24 cellular contexts compared by ENCODE assay signal in the genomic region with DNA sequence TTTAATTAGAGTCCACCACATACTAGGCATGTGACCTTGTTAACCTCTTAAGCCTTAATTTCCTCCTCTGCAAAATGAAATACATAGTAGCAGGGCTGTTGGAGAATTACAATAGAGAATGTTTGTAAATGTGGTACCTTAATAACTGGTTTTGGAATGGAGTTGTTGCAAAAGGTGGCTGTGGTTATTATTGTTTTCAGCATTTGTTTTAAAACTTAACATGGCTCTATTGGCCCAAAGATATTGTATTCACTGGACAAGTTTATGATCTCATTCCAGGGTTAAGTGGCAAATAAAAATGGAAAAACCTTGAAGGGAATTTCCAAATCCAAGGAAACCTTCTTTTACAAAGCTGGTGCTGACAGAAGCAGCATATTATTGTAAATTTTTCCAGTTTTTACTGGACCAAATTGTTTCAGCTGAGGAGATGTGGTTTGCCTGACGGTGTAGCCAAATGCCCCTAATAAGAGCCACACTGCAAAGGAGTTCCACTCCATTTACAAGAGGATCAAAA. TPM values are rescaled to one million over a fixed set of nuclear protein-coding genes. Genes with fewer than 3 reads are reported as not detected.
DNase-seq lines count a peak whose midpoint lies in the region; ATAC-seq and TF ChIP-seq lines count a peak whose summit lies in the region.
"Had no signal": no experiment of that assay in that cellular context is flagged by ENCODE, and none has a peak within 500 bp of the region (broad histone marks: within the 10 kb centered on the region; RNA-seq: fewer than 3 reads in every experiment).

No MANE protein-coding gene starts in this region.

- ATAC-seq in IMR-90 (ENCODE audit: low read depth): no peak
- no peak for ATAC-seq in GM21717 (IDR thresholded peaks at IDR 0.05; ENCODE audit: unreplicated experiment)
- no peak for ATAC-seq in HG03108 (IDR thresholded peaks at IDR 0.05; ENCODE audit: unreplicated experiment)

- TF ChIP-seq POLR2A in IMR-90 (IDR thresholded peaks at IDR 0.05; ENCODE audit: low read depth, low read length): no peak
- no peak for TF ChIP-seq POLR2A in ovary (IDR thresholded peaks at IDR 0.05)

- H3K9me3 ChIP-seq in IMR-90 (ENCODE audit: control insufficient read depth, insufficient read depth, low read length): no peaks in the 10 kb centered on the region
- H3K9me3 ChIP-seq in ovary: no peaks in the 10 kb centered on the region
- H3K9me3 ChIP-seq: A549; BE2C; BLaER1 treated with 17β-estradiol and CSF1 and Interleukin-3, amounts not matched to agents 10 nM and 100 nM had no signal

- no TSS peak for BruUV-seq in IMR-90 (replicated peaks; lab: Mats Ljungman, UMichigan)

- H3K4me3 ChIP-seq in AG10803 (ENCODE audit: low read length): no peak overlapping the region
- no peak overlapping the region for H3K4me3 ChIP-seq in IMR-90 (ENCODE audit: insufficient read depth, low read depth, low read length)
- H3K4me3 ChIP-seq in ovary: no peak overlapping the region
- H3K4me3 ChIP-seq: A549; BLaER1 treated with 17β-estradiol and CSF1 and Interleukin-3, amounts not matched to agents 10 nM and 100 nM had no signal

- no peak overlapping the region for H2BK5ac ChIP-seq in IMR-90 (ENCODE audit: low read depth, low read length, poor library complexity, severe bottlenecking)

- WGBS in IMR-90 (ENCODE audit: extremely low coverage in 2 of 2, insufficient read length in 1 of 2), 2 experiments: 100% methylated on average over 1 of the region's 1 CpG; no CpG with 5 or more reads in 1 of the 2 experiments
- 56 to 65% (median 58%) methylated on average over 1 of the region's 1 CpG for WGBS in ovary, 3 donors

- dilution Hi-C loops in IMR-90 (cut with HindIII; ENCODE audit: low sequenced_read_pairs, unreplicated experiment): no loop called here

- no peaks in the 10 kb centered on the region for H4K20me1 ChIP-seq in IMR-90 (ENCODE audit: insufficient read depth, low read length)
- H4K20me1 ChIP-seq: BLaER1 treated with 17β-estradiol and CSF1 and Interleukin-3, amounts not matched to agents 10 nM and 100 nM had no signal

- TF ChIP-seq CTCF in AG10803 (conservative IDR thresholded peaks at IDR 0.05; ENCODE audit: low read length) (no peak), IMR-90 (conservative IDR thresholded peaks at IDR 0.05; ENCODE audit: low read depth, low read length) (no peak), ovary (IDR thresholded peaks at IDR 0.05) (no peak)

- no peak overlapping the region for H4K91ac ChIP-seq in IMR-90 (ENCODE audit: insufficient read depth, low read depth, low read length)

- H2AK5ac ChIP-seq in IMR-90 (ENCODE audit: low read depth, low read length): no peak overlapping the region

- no peak overlapping the region for H3K23ac ChIP-seq in IMR-90 (ENCODE audit: low read depth, low read length)

- CTCF ChIA-PET in IMR-90 (lab: Yijun Ruan, JAX): no interaction called here

- TF ChIP-seq EP300 in ovary (IDR thresholded peaks at IDR 0.05): no peak

- in situ Hi-C loops in G401 (cut with HindIII; ENCODE audit: low sequenced_read_pairs): no loop called here
- in situ Hi-C loops in IMR-90 (cut with MboI; ENCODE audit: low sequenced_read_pairs): loop anchor here (10.0 to 25.0 kb wide), 2 partner anchors 516 to 799 kb away; no protein-coding TSS in a partner anchor

- H3K27ac ChIP-seq in IMR-90 (ENCODE audit: insufficient read depth, low read length) (no peak overlapping the region), ovary (no peak overlapping the region)
- H3K27ac ChIP-seq: A549; BLaER1 treated with 17β-estradiol and CSF1 and Interleukin-3, amounts not matched to agents 10 nM and 100 nM; C4-2B had no signal

- peaks cover 6% of the 10 kb centered on the region for H3K9me1 ChIP-seq in IMR-90 (ENCODE audit: insufficient read depth, low read length)

- H2BK15ac ChIP-seq in IMR-90 (ENCODE audit: low read depth, low read length): no peak overlapping the region

- no peak overlapping the region for H3K56ac ChIP-seq in IMR-90 (ENCODE audit: extremely low read depth, insufficient read depth, low read length)

- no peak overlapping the region for H3K14ac ChIP-seq in IMR-90 (replicated peaks; ENCODE audit: low read depth, low read length)

- H3K27me3 ChIP-seq in IMR-90 (ENCODE audit: control insufficient read depth, insufficient read depth, low read length) (no peaks in the 10 kb centered on the region), ovary (no peaks in the 10 kb centered on the region)
- H3K27me3 ChIP-seq: BLaER1 treated with 17β-estradiol and CSF1 and Interleukin-3, amounts not matched to agents 10 nM and 100 nM had no signal

- intact Hi-C loops in IMR-90 (cut with micrococcal nuclease): loop anchor here (5.0 kb wide), 1 partner anchor 444 kb away; no protein-coding TSS in a partner anchor
- intact Hi-C loops in ovary (cut with DNase I): no loop called here

- H2AK9ac ChIP-seq in IMR-90 (replicated peaks; ENCODE audit: low read depth, low read length, poor library complexity): no peak overlapping the region

- H4K8ac ChIP-seq in IMR-90 (ENCODE audit: low read depth in 2 of 2, low read length in 2 of 2): no peak overlapping the region

- H3K4ac ChIP-seq in IMR-90 (ENCODE audit: low read depth, low read length): no peak overlapping the region

- H3K36me3 ChIP-seq in IMR-90 (ENCODE audit: control insufficient read depth, insufficient read depth, low read length): no peaks in the 10 kb centered on the region
- no peaks in the 10 kb centered on the region for H3K36me3 ChIP-seq in ovary
- H3K36me3 ChIP-seq: BE2C; BLaER1 treated with 17β-estradiol and CSF1 and Interleukin-3, amounts not matched to agents 10 nM and 100 nM had no signal

- DNase-seq in AG10803 (ENCODE audit: low read depth) (peak; percentile 33), G401 (ENCODE audit: low spot score) (peak; percentile 52), IMR-90 (no peak), renal cortical epithelial cell (ENCODE audit: low read depth) (peak; percentile 22), ovary (no peak), hepatic stellate cell (ENCODE audit: low spot score) (no peak)
- DNase-seq: 8988T; BE2C; CD4-positive, alpha-beta memory T cell; CD4-positive, CD25-positive, alpha-beta regulatory T cell; CD8-positive, alpha-beta memory T cell; COR-L47; DMS 273 treated with DMSO at 0.1 percent for 48 hours; DMS153; DMS53; DMS79; DND-41; EL; GF-D8 had no signal

- no peak overlapping the region for H3K9ac ChIP-seq in IMR-90 (ENCODE audit: low read depth, low read length)
- H3K9ac ChIP-seq: BLaER1 treated with 17β-estradiol and CSF1 and Interleukin-3, amounts not matched to agents 10 nM and 100 nM had no signal

- no peak for TF ChIP-seq RAD21 in IMR-90 (IDR thresholded peaks at IDR 0.05; ENCODE audit: low read length)

- H2BK20ac ChIP-seq in IMR-90 (ENCODE audit: low read depth, low read length): no peak overlapping the region

- no peaks in the 10 kb centered on the region for H3K79me1 ChIP-seq in IMR-90 (ENCODE audit: low read depth in 1 of 2, low read length in 2 of 2)

- H4K5ac ChIP-seq in IMR-90 (ENCODE audit: low read depth, low read length): no peak overlapping the region

- H2BK120ac ChIP-seq in IMR-90 (ENCODE audit: low read depth, low read length): peak overlapping the region; percentile 21; the same call in 1 of the 2 replicates

- H3K4me2 ChIP-seq in IMR-90 (ENCODE audit: low read depth, low read length): no peak overlapping the region
- H3K4me2 ChIP-seq: A549; BLaER1 treated with 17β-estradiol and CSF1 and Interleukin-3, amounts not matched to agents 10 nM and 100 nM had no signal

- H3K4me1 ChIP-seq in IMR-90 (ENCODE audit: control insufficient read depth, insufficient read depth, low read length): peaks cover 5% of the 10 kb centered on the region
- no peaks in the 10 kb centered on the region for H3K4me1 ChIP-seq in ovary (ENCODE audit: insufficient read depth)
- H3K4me1 ChIP-seq: BE2C had no signal

- H3K18ac ChIP-seq in IMR-90 (ENCODE audit: low read depth, low read length): no peak overlapping the region

- H2AFZ ChIP-seq in IMR-90 (replicated peaks; ENCODE audit: low read length, poor library complexity): no peak overlapping the region

- POLR2A ChIA-PET in IMR-90 (lab: Charles Lee; ENCODE audit: unreplicated experiment): no interaction called here

TF ChIP-seq in IMR-90, 13 proteins besides CTCF, POLR2A, EP300 and RAD21 (continues in another document):
- TF ChIP-seq MXI1 (IDR thresholded peaks at IDR 0.05; ENCODE audit: borderline replicate concordance, low read depth, low read length) (no peak), CEBPB (IDR thresholded peaks at IDR 0.05; ENCODE audit: low read depth, low read length) (no peak), CHD1 (IDR thresholded peaks at IDR 0.05; ENCODE audit: low read depth, low read length) (no peak), ELK1 (IDR thresholded peaks at IDR 0.05; ENCODE audit: borderline replicate concordance, low read depth, low read length) (no peak), MAFK (IDR thresholded peaks at IDR 0.05; ENCODE audit: low read depth, low read length) (no peak), BHLHE40 (IDR thresholded peaks at IDR 0.05; ENCODE audit: low read depth, low read length) (no peak), FOS (IDR thresholded peaks at IDR 0.05; ENCODE audit: low read depth, low read length) (no peak), RFX5 (IDR thresholded peaks at IDR 0.05; ENCODE audit: low read depth, low read length) (no peak)

RNA-seq across cellular contexts. Expression of gene ADRA1B, which starts 45.0 kb away (rescaled TPM):
- total RNA-seq in G401 (2014; rRNA removed; shearing (Covaris generic)): 41.4 and 46.5 TPM in 2 replicates
- total RNA-seq in IMR-90 (2012; rRNA removed) (0.18 and 0.56 TPM in 2 replicates), renal cortical epithelial cell (1.6 and 5.4 TPM in 2 replicates), ovary (1 to 10 TPM in 6 of 7 donors, under 1 TPM in 1; 0.95 to 9.1 (median 3.6) TPM)
- polyA plus RNA-seq in IMR-90 (2012; rRNA removed) (1.5 and 1.6 TPM in 2 replicates), ovary (1 to 10 TPM in 1 of 2 donors, under 1 TPM in 1; 0.87 to 1.9 TPM)
- 0.76 and 1.5 TPM in 2 replicates for polyA plus RNA-seq in IMR-90 (2012; cell fraction: cytosol; rRNA removed)
- 0.54 and 1.4 TPM in 2 replicates for polyA plus RNA-seq in IMR-90 (2012; cell fraction: nucleus; rRNA removed; ENCODE audit: low replicate concordance)
- total RNA-seq: CD4-positive, alpha-beta memory T cell; CD4-positive, CD25-positive, alpha-beta regulatory T cell; CD8-positive, alpha-beta memory T cell had no signal
- polyA plus RNA-seq: CD4-positive, alpha-beta memory T cell; CD4-positive, CD25-positive, alpha-beta regulatory T cell; CD8-positive, alpha-beta memory T cell had no signal

RNA-seq across cellular contexts. Expression of gene TTC1, which starts 47.7 kb away (rescaled TPM):
- total RNA-seq in G401 (2014; rRNA removed; shearing (Covaris generic)): 35.6 and 47.2 TPM in 2 replicates
- 23.1 and 46.9 TPM in 2 replicates for total RNA-seq in IMR-90 (2012; rRNA removed)
- polyA plus RNA-seq in IMR-90 (2012; rRNA removed): 36.0 and 41.1 TPM in 2 replicates
- polyA plus RNA-seq in IMR-90 (2012; cell fraction: cytosol; rRNA removed): 6.2 and 23.5 TPM in 2 replicates
- polyA plus RNA-seq in IMR-90 (2012; cell fraction: nucleus; rRNA removed; ENCODE audit: low replicate concordance): 2.0 and 11.3 TPM in 2 replicates
- 77.2 and 83.0 TPM in 2 replicates for total RNA-seq in renal cortical epithelial cell
- 10 to 100 TPM; 21.9 to 41.9 (median 37.2) TPM for total RNA-seq in ovary
- polyA plus RNA-seq in ovary: 10 to 100 TPM; 33.3 to 99.5 TPM

Comparison
In these comparisons a context has a peak if more than half of its experiments do, and no peak if none do; other contexts are left out.
1. DNase-seq: peak in AG10803 (single experiment), G401 (single experiment) and renal cortical epithelial cell (single experiment); none in IMR-90 (single experiment), ovary (0 of 5) and hepatic stellate cell (single experiment).